14 cellular contexts compared by ENCODE assay signal in the genomic region with DNA sequence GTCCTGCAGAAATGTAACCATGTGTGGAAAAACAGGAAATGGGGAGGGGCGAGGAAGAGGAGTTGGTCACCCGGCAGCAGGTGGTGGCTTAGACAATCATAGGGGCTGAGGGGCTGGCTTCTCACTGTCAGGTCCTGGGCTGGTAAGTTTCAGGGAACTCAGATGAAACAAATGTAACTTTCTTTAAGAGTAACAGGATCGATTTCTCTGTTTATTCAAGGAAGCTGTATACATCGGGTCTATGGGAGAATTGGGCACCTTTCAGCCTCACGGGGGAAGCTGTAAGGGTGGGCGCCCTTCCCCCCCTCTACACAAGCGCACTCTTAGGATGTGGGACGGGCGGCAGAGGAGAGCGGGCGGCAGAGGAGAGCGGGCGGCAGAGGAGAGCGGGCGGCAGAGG.
DNase-seq lines count a peak whose midpoint lies in the region; ATAC-seq, FAIRE-seq and TF ChIP-seq lines count a peak whose summit lies in the region.
"Had no signal": no experiment of that assay in that cellular context is flagged by ENCODE, and none has a peak within 500 bp of the region (broad histone marks: within the 10 kb centered on the region; RNA-seq: fewer than 3 reads in every experiment).

No MANE protein-coding gene starts in this region.

- H3K27ac ChIP-seq in heart left ventricle (no peak overlapping the region), kidney (ENCODE audit: low read depth in 2 of 2, low read length in 2 of 2) (no peak overlapping the region)
- H3K27ac ChIP-seq: upper lobe of left lung had no signal

- H3K9me3 ChIP-seq in iPS-15b (ENCODE audit: control insufficient read depth, insufficient read depth, low read length) (no peaks in the 10 kb centered on the region), heart left ventricle (peaks cover 0 to 2% (median 0%) of the 10 kb centered on the region in 12 donors), kidney (ENCODE audit: control insufficient read depth in 1 of 2, low read length in 2 of 2) (no peaks in the 10 kb centered on the region)
- H3K9me3 ChIP-seq: upper lobe of left lung had no signal

- no peaks in the 10 kb centered on the region for H3K9me3 Mint-ChIP-seq in activated CD4-positive, alpha-beta T cell treated with anti-CD3 and anti-CD28 coated beads, Interleukin-2, amount 10 ng/mL, durations not matched to agents 7 days and 5 days
- no peaks in the 10 kb centered on the region for H3K9me3 Mint-ChIP-seq in activated CD4-positive, alpha-beta memory T cell treated with anti-CD3 and anti-CD28 coated beads, Interleukin-2, amount 10 ng/mL, durations not matched to agents 7 days and 5 days

- no peak for FAIRE-seq in kidney (lab: Jason Lieb, UNC)
- FAIRE-seq: A204.1 had no signal

- CTCF ChIA-PET in activated CD4-positive, alpha-beta T cell treated with anti-CD3 and anti-CD28 coated beads, Interleukin-2, amount 10 ng/mL, durations not matched to agents 7 days and 5 days (lab: Charles Lee), result no interaction called here
- CTCF ChIA-PET in activated CD4-positive, alpha-beta memory T cell treated with anti-CD3 and anti-CD28 coated beads, Interleukin-2, amount 10 ng/mL, durations not matched to agents 7 days and 5 days (lab: Charles Lee), result no interaction called here

- H3K27me3 Mint-ChIP-seq in activated CD4-positive, alpha-beta T cell treated with anti-CD3 and anti-CD28 coated beads, Interleukin-2, amount 10 ng/mL, durations not matched to agents 7 days and 5 days, result peaks cover 35% of the 10 kb centered on the region
- H3K27me3 Mint-ChIP-seq in activated CD4-positive, alpha-beta memory T cell treated with anti-CD3 and anti-CD28 coated beads, Interleukin-2, amount 10 ng/mL, durations not matched to agents 7 days and 5 days, result peaks cover 34% of the 10 kb centered on the region

- H3K4me1 ChIP-seq in iPS-15b (ENCODE audit: control insufficient read depth, insufficient read depth, low read length), result no peaks in the 10 kb centered on the region
- peaks cover 0 to 10% (median 0%) of the 10 kb centered on the region in 12 donors for H3K4me1 ChIP-seq in heart left ventricle
- no peaks in the 10 kb centered on the region for H3K4me1 ChIP-seq in kidney (ENCODE audit: control insufficient read depth in 1 of 2, insufficient read depth in 1 of 2, low read depth in 1 of 2, low read length in 2 of 2)

- no peak for TF ChIP-seq POLR2A in heart left ventricle (IDR thresholded peaks at IDR 0.05)

- peak overlapping the region; percentile 46 for H3K27ac Mint-ChIP-seq in activated CD4-positive, alpha-beta T cell treated with anti-CD3 and anti-CD28 coated beads, Interleukin-2, amount 10 ng/mL, durations not matched to agents 7 days and 5 days
- no peak overlapping the region for H3K27ac Mint-ChIP-seq in activated CD4-positive, alpha-beta memory T cell treated with anti-CD3 and anti-CD28 coated beads, Interleukin-2, amount 10 ng/mL, durations not matched to agents 7 days and 5 days

- peak overlapping the region; percentile 63 for H3K4me3 ChIP-seq in iPS-15b (ENCODE audit: low read depth, low read length)
- H3K4me3 ChIP-seq in heart left ventricle, result no peak overlapping the region
- no peak overlapping the region for H3K4me3 ChIP-seq in kidney (ENCODE audit: low read length in 2 of 2)

- intact Hi-C loops in heart left ventricle (cut with DNase I), result no loop called here
- intact Hi-C loops in kidney (cut with DNase I), result no loop called here

- POLR2A ChIA-PET in activated CD4-positive, alpha-beta T cell treated with anti-CD3 and anti-CD28 coated beads, Interleukin-2, amount 10 ng/mL, durations not matched to agents 7 days and 5 days (lab: Charles Lee), result interaction anchor here (0.6 kb wide), 1 partner anchor 307 kb away, joined by 3 read pairs; no protein-coding TSS in a partner anchor
- POLR2A ChIA-PET in activated CD4-positive, alpha-beta memory T cell treated with anti-CD3 and anti-CD28 coated beads, Interleukin-2, amount 10 ng/mL, durations not matched to agents 7 days and 5 days (lab: Charles Lee), result no interaction called here

- H3K36me3 ChIP-seq in iPS-15b (ENCODE audit: control insufficient read depth, insufficient read depth, low read length), result no peaks in the 10 kb centered on the region
- H3K36me3 ChIP-seq in heart left ventricle, result no peaks in the 10 kb centered on the region
- no peaks in the 10 kb centered on the region for H3K36me3 ChIP-seq in kidney (ENCODE audit: control insufficient read depth in 1 of 2, insufficient read depth in 2 of 2, low read length in 2 of 2)
- H3K36me3 ChIP-seq: upper lobe of left lung had no signal

- H3K4me3 Mint-ChIP-seq in activated CD4-positive, alpha-beta T cell treated with anti-CD3 and anti-CD28 coated beads, Interleukin-2, amount 10 ng/mL, durations not matched to agents 7 days and 5 days, result no peak overlapping the region
- H3K4me3 Mint-ChIP-seq in activated CD4-positive, alpha-beta memory T cell treated with anti-CD3 and anti-CD28 coated beads, Interleukin-2, amount 10 ng/mL, durations not matched to agents 7 days and 5 days, result peak overlapping the region; percentile 16

- no peaks in the 10 kb centered on the region for H3K36me3 Mint-ChIP-seq in activated CD4-positive, alpha-beta T cell treated with anti-CD3 and anti-CD28 coated beads, Interleukin-2, amount 10 ng/mL, durations not matched to agents 7 days and 5 days (ENCODE audit: low read depth)
- H3K36me3 Mint-ChIP-seq in activated CD4-positive, alpha-beta memory T cell treated with anti-CD3 and anti-CD28 coated beads, Interleukin-2, amount 10 ng/mL, durations not matched to agents 7 days and 5 days (ENCODE audit: low read depth), result no peaks in the 10 kb centered on the region

- peaks cover 28% of the 10 kb centered on the region for H3K27me3 ChIP-seq in iPS-15b (ENCODE audit: control insufficient read depth, insufficient read depth, low read length)
- H3K27me3 ChIP-seq in heart left ventricle, result peaks cover 7 to 37% (median 18%) of the 10 kb centered on the region in 9 donors

- peaks cover 14% of the 10 kb centered on the region for H3K4me1 Mint-ChIP-seq in activated CD4-positive, alpha-beta T cell treated with anti-CD3 and anti-CD28 coated beads, Interleukin-2, amount 10 ng/mL, durations not matched to agents 7 days and 5 days
- H3K4me1 Mint-ChIP-seq in activated CD4-positive, alpha-beta memory T cell treated with anti-CD3 and anti-CD28 coated beads, Interleukin-2, amount 10 ng/mL, durations not matched to agents 7 days and 5 days, result peaks cover 15% of the 10 kb centered on the region

- peak; percentile 19 for ATAC-seq in stimulated activated naive CD8-positive, alpha-beta T cell treated with anti-CD3 and anti-CD28 coated beads, Interleukin-15, Interleukin-2, amounts not matched to agents 100 U/mL and 50 U/mL, for 24 hours
- ATAC-seq in heart left ventricle, result no peak

- no peak overlapping the region for H3K9ac ChIP-seq in iPS-15b (ENCODE audit: low read depth, low read length)
- no peak overlapping the region for H3K9ac ChIP-seq in kidney (ENCODE audit: low read length in 2 of 2)

- TF ChIP-seq CTCF in heart left ventricle (IDR thresholded peaks at IDR 0.05) (no peak), kidney (IDR thresholded peaks at IDR 0.05; ENCODE audit: borderline replicate concordance, extremely low read depth, insufficient read depth) (no peak)

- WGBS in heart left ventricle, 4 donors, result 4 to 29% (median 15%) methylated on average over 11 to 15 of the region's 15 CpGs

- DNase-seq in activated CD4-positive, alpha-beta T cell treated with anti-CD3 and anti-CD28 coated beads, Interleukin-2, amount 10 ng/mL, durations not matched to agents 7 days and 5 days, result no peak
- no peak for DNase-seq in activated CD4-positive, alpha-beta T cell treated with anti-CD3 and anti-CD28 coated beads for 48 hours
- DNase-seq in activated CD4-positive, alpha-beta memory T cell treated with anti-CD3 and anti-CD28 coated beads, Interleukin-2, amount 10 ng/mL, durations not matched to agents 7 days and 5 days, result no peak
- DNase-seq in stimulated activated naive CD8-positive, alpha-beta T cell treated with anti-CD3 and anti-CD28 coated beads, Interleukin-15, Interleukin-2, amounts not matched to agents 100 U/mL and 50 U/mL, for 24 hours, result no peak
- no peak for DNase-seq in heart left ventricle
- no peak for DNase-seq in kidney
- no peak for DNase-seq in NCI-H345 (lab: John Stamatoyannopoulos, UW)
- DNase-seq: NCI-H2081 treated with DMSO at 0.1 percent for 48 hours; Right ventricle myocardium superior; stimulated activated CD4-positive, alpha-beta T cell treated with anti-CD3 and anti-CD28 coated beads, Interleukin-1b, Interleukin-23, amount 100 ng/mL, for 48 hours; T1000 had no signal
